In the genomic region with DNA sequence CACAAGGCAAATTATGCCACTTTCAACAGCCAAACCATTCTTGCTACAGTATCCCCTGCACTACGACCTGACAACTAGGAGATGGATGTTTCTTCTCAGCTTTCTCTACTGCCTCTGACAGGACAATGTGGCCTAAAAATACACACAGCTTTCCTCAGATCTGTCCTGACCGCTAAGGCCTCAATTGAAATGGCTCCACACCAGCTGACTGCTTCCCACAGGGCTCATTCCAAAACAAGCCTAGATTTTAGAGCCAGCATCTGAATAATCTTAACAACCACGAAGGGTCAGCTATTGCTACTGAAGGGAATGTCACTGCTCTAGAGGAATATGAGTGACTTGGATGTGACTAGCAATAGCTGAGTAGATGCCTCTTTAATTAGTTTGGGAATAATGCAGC, we compare ENCODE assay signal across 20 cellular contexts.
DNase-seq lines count a peak whose midpoint lies in the region; ATAC-seq lines count a peak whose summit lies in the region.
"Had no signal": no experiment of that assay in that cellular context is flagged by ENCODE, and none has a peak within 500 bp of the region (broad histone marks: within the 10 kb centered on the region; RNA-seq: fewer than 3 reads in every experiment).

No MANE protein-coding gene starts in this region.

- no peak for ATAC-seq in HG03196 (IDR thresholded peaks at IDR 0.05; ENCODE audit: unreplicated experiment)
- ATAC-seq in HG03159 (IDR thresholded peaks at IDR 0.05; ENCODE audit: unreplicated experiment): no peak
- ATAC-seq: activated CD8-positive, alpha-beta memory T cell treated with anti-CD3 and anti-CD28 coated beads, Interleukin-2, amount 10 ng/mL, durations not matched to agents 7 days and 5 days; GM12878; PC-3 had no signal

- DNase-seq in LHCN-M2 (ENCODE audit: low read depth): peak; percentile 45
- peak; percentile 33 for DNase-seq in fibroblast of peridontal ligament (ENCODE audit: extremely low read depth)
- DNase-seq in myocyte (ENCODE audit: low read depth): peak; percentile 89
- peak; percentile 47 for DNase-seq in stromal cell of bone marrow (ENCODE audit: low read depth)
- DNase-seq in stimulated activated CD4-positive, alpha-beta T cell treated with anti-CD3 and anti-CD28 coated beads, Interleukin-4, amount 100 ng/mL, for 1 hour: no peak
- DNase-seq in NCI-H345 treated with DMSO at 0.1 percent for 48 hours (lab: John Stamatoyannopoulos, UW; ENCODE audit: unreplicated experiment): no peak
- DNase-seq: activated CD4-positive, alpha-beta T cell treated with anti-CD3 and anti-CD28 coated beads for 4 hours; activated CD8-positive, alpha-beta memory T cell treated with anti-CD3 and anti-CD28 coated beads, Interleukin-2, amount 10 ng/mL, durations not matched to agents 7 days and 5 days; activated naive CD8-positive, alpha-beta T cell treated with anti-CD3 and anti-CD28 coated beads for 36 hours; CD4-positive, alpha-beta memory T cell; mesendoderm; NCI-H1417 treated with DMSO at 0.1 percent for 48 hours; NCI-H2171; NCI-H82; PC-3; retina; testis had no signal

Comparison
In these comparisons a context has a peak if more than half of its experiments do, and no peak if none do; other contexts are left out.
1. DNase-seq: peak in LHCN-M2 (single experiment), fibroblast of peridontal ligament (single experiment), myocyte (single experiment) and stromal cell of bone marrow (single experiment); none in stimulated activated CD4-positive, alpha-beta T cell treated with anti-CD3 and anti-CD28 coated beads, Interleukin-4, amount 100 ng/mL, for 1 hour (single experiment) and NCI-H345 treated with DMSO at 0.1 percent for 48 hours (single experiment).